ENCODE assay signal across 12 cellular contexts in the genomic region with DNA sequence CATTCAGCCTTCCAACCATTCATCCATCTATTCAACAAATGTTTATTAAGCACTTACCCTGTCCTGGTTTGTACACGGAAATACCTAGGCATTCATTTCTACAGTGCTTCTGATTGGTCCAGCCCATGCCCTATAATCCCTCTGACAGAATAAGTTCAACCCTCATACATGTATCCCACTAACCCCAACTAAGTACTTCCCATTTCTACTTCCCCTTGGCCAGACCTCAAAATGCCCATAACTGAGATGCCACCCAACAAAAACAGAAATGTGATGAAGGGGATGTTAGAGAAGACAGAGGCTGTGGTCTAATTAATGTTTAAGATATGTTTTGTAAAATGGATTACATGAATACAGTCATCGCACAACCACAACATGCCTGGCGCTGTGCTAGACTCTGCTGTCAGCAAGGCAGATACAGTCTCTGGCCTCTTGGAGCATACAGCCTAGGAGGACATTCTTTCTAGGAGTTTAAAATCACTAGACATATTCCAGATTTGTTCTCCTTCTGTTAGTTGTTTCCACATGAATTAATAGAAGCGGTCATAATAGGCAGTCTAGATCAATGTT. TPM values are rescaled to one million over a fixed set of nuclear protein-coding genes. Genes with fewer than 3 reads are reported as not detected.
DNase-seq lines count a peak whose midpoint lies in the region; ATAC-seq and TF ChIP-seq lines count a peak whose summit lies in the region.
"Had no signal": no experiment of that assay in that cellular context is flagged by ENCODE, and none has a peak within 500 bp of the region (broad histone marks: within the 10 kb centered on the region; RNA-seq: fewer than 3 reads in every experiment).

No MANE protein-coding gene starts in this region.

- TF ChIP-seq CTCF in heart left ventricle (IDR thresholded peaks at IDR 0.05) (no peak), right atrium auricular region (IDR thresholded peaks at IDR 0.05) (no peak), upper lobe of left lung (IDR thresholded peaks at IDR 0.05) (no peak), tibial nerve (IDR thresholded peaks at IDR 0.05) (no peak)

- H3K27ac ChIP-seq in heart left ventricle (peak overlapping the region in 1 of 12 donors; percentile 90), right atrium auricular region (no peak overlapping the region), upper lobe of left lung (peak overlapping the region in 2 of 4 donors; percentile 8 to 76), tibial nerve (no peak overlapping the region)
- H3K27ac ChIP-seq: KMS-11 had no signal

- peak overlapping the region; percentile 75 for H3K27ac Mint-ChIP-seq in activated CD8-positive, alpha-beta T cell treated with anti-CD3 and anti-CD28 coated beads, Interleukin-2, amount 10 ng/mL, durations not matched to agents 7 days and 5 days

- H3K9me3 Mint-ChIP-seq in activated CD8-positive, alpha-beta T cell treated with anti-CD3 and anti-CD28 coated beads, Interleukin-2, amount 10 ng/mL, durations not matched to agents 7 days and 5 days (ENCODE audit: insufficient read depth), result no peaks in the 10 kb centered on the region
- H3K9me3 Mint-ChIP-seq: CD8-positive, alpha-beta memory T cell had no signal

- TF ChIP-seq EP300 in upper lobe of left lung (IDR thresholded peaks at IDR 0.05), result no peak
- peak in 1 of 2 donors; percentile 10 for TF ChIP-seq EP300 in tibial nerve (IDR thresholded peaks at IDR 0.05)

- H3K4me1 ChIP-seq in heart left ventricle, result peaks cover 0 to 81% (median 0%) of the 10 kb centered on the region in 12 donors
- H3K4me1 ChIP-seq in right atrium auricular region, result no peaks in the 10 kb centered on the region
- peaks cover 5 to 26% (median 13%) of the 10 kb centered on the region in 4 donors for H3K4me1 ChIP-seq in upper lobe of left lung
- H3K4me1 ChIP-seq in tibial nerve, result no peaks in the 10 kb centered on the region

- CTCF ChIA-PET in activated CD8-positive, alpha-beta T cell treated with anti-CD3 and anti-CD28 coated beads, Interleukin-2, amount 10 ng/mL, durations not matched to agents 7 days and 5 days (lab: Charles Lee), result interaction anchor here (1.2 to 6.1 kb wide), 5 partner anchors 20 to 248 kb away, joined by 3 to 73 read pairs (median 29); partner anchors contain the start of gene ITLN2

- WGBS in heart left ventricle, 4 donors, result 84 to 89% (median 86%) methylated on average over 4 of the region's 4 CpGs
- WGBS in upper lobe of left lung, 2 donors, result 66 to 76% methylated on average over 4 of the region's 4 CpGs
- WGBS in tibial nerve, 2 donors, result 71 to 79% methylated on average over 4 of the region's 4 CpGs

- H3K4me3 ChIP-seq in heart left ventricle (peak overlapping the region in 1 of 12 donors; percentile 66), right atrium auricular region (no peak overlapping the region), upper lobe of left lung (no peak overlapping the region), tibial nerve (no peak overlapping the region)

- peaks cover 59% of the 10 kb centered on the region for H3K4me1 Mint-ChIP-seq in activated CD8-positive, alpha-beta T cell treated with anti-CD3 and anti-CD28 coated beads, Interleukin-2, amount 10 ng/mL, durations not matched to agents 7 days and 5 days (ENCODE audit: low read depth)

- H3K9me3 ChIP-seq in heart left ventricle (no peaks in the 10 kb centered on the region), right atrium auricular region (no peaks in the 10 kb centered on the region), upper lobe of left lung (no peaks in the 10 kb centered on the region), tibial nerve (no peaks in the 10 kb centered on the region)

- DNase-seq in heart left ventricle (no peak), right atrium auricular region (ENCODE audit: low spot score) (no peak), Kasumi-1 (lab: John Stamatoyannopoulos, UW) (peak; percentile 64 to 79), upper lobe of left lung (no peak), tibial nerve (ENCODE audit: low spot score in 2 of 2) (no peak), NCI-H2107 (lab: John Stamatoyannopoulos, UW) (no peak), GOT3 (lab: John Stamatoyannopoulos, UW) (no peak)
- DNase-seq in activated CD8-positive, alpha-beta T cell treated with anti-CD3 and anti-CD28 coated beads, Interleukin-2, amount 10 ng/mL, durations not matched to agents 7 days and 5 days, result peak; percentile 28
- DNase-seq: CD8-positive, alpha-beta memory T cell; NCI-H2171 treated with DMSO at 0.1 percent for 48 hours had no signal

- H3K4me3 Mint-ChIP-seq in activated CD8-positive, alpha-beta T cell treated with anti-CD3 and anti-CD28 coated beads, Interleukin-2, amount 10 ng/mL, durations not matched to agents 7 days and 5 days, result no peak overlapping the region

- H3K36me3 Mint-ChIP-seq in activated CD8-positive, alpha-beta T cell treated with anti-CD3 and anti-CD28 coated beads, Interleukin-2, amount 10 ng/mL, durations not matched to agents 7 days and 5 days (ENCODE audit: low read depth), result peaks cover 61% of the 10 kb centered on the region

- H3K27me3 Mint-ChIP-seq in activated CD8-positive, alpha-beta T cell treated with anti-CD3 and anti-CD28 coated beads, Interleukin-2, amount 10 ng/mL, durations not matched to agents 7 days and 5 days (ENCODE audit: low read depth), result no peaks in the 10 kb centered on the region
- H3K27me3 Mint-ChIP-seq: CD8-positive, alpha-beta memory T cell had no signal

- ATAC-seq in heart left ventricle (peak in 3 of 4 donors; percentile 52 to 76 (median 68)), upper lobe of left lung (ENCODE audit: low FRiP score in 2 of 2) (peak; percentile 83 to 85)
- ATAC-seq in activated CD8-positive, alpha-beta T cell treated with anti-CD3 and anti-CD28 coated beads, Interleukin-2, amount 10 ng/mL, durations not matched to agents 7 days and 5 days, result no peak

- peaks cover 0 to 9% (median 0%) of the 10 kb centered on the region in 9 donors for H3K27me3 ChIP-seq in heart left ventricle
- no peaks in the 10 kb centered on the region for H3K27me3 ChIP-seq in right atrium auricular region
- no peaks in the 10 kb centered on the region for H3K27me3 ChIP-seq in upper lobe of left lung
- no peaks in the 10 kb centered on the region for H3K27me3 ChIP-seq in tibial nerve

- TF ChIP-seq POLR2A in heart left ventricle (IDR thresholded peaks at IDR 0.05) (no peak), upper lobe of left lung (IDR thresholded peaks at IDR 0.05) (no peak), tibial nerve (IDR thresholded peaks at IDR 0.05) (no peak)

- intact Hi-C loops in heart left ventricle (cut with DNase I), result no loop called here

- POLR2A ChIA-PET in activated CD8-positive, alpha-beta T cell treated with anti-CD3 and anti-CD28 coated beads, Interleukin-2, amount 10 ng/mL, durations not matched to agents 7 days and 5 days (lab: Charles Lee), result interaction anchor here (1.0 kb wide), 1 partner anchor 16 kb away, joined by 3 read pairs; no protein-coding TSS in a partner anchor

- H3K36me3 ChIP-seq in heart left ventricle (no peaks in the 10 kb centered on the region), right atrium auricular region (no peaks in the 10 kb centered on the region), upper lobe of left lung (no peaks in the 10 kb centered on the region), tibial nerve (no peaks in the 10 kb centered on the region)

RNA-seq across cellular contexts. Expression of gene CD48, which starts 6.4 kb away (rescaled TPM):
- total RNA-seq in heart left ventricle, result 10 to 100 TPM in 1 of 9 donors, 1 to 10 TPM in 3, under 1 TPM in 5; 0.49 to 31.6 (median 0.71) TPM
- 1 to 10 TPM in 1 of 2 donors, under 1 TPM in 1; 0.53 to 2.4 TPM for polyA plus RNA-seq in heart left ventricle
- total RNA-seq in right atrium auricular region, result 1 to 10 TPM; 1.2 to 3.2 TPM
- total RNA-seq in activated CD8-positive, alpha-beta T cell treated with anti-CD3 and anti-CD28 coated beads, Interleukin-2, amount 10 ng/mL, durations not matched to agents 7 days and 5 days, result 100 to 1,000 TPM; 325 to 327 TPM
- total RNA-seq in upper lobe of left lung, result 10 to 100 TPM in 5 of 6 donors, 1 to 10 TPM in 1; 9.4 to 32.1 (median 16.3) TPM
- total RNA-seq in tibial nerve, result 1 to 10 TPM; 1.5 to 5.9 (median 2.0) TPM
- total RNA-seq: RPMI7951 had no signal

RNA-seq across cellular contexts. Expression of gene SLAMF7, which starts 33.8 kb away (rescaled TPM):
- 10 to 100 TPM in 1 of 9 donors, 1 to 10 TPM in 1, under 1 TPM in 3, not detected in 4; 0.27 to 28.0 (median 0.96) TPM for total RNA-seq in heart left ventricle
- polyA plus RNA-seq in heart left ventricle, result under 1 TPM; 0.21 to 0.23 TPM
- total RNA-seq in right atrium auricular region, result under 1 TPM in 1 of 2 donors, not detected in 1; 0.98 TPM
- total RNA-seq in activated CD8-positive, alpha-beta T cell treated with anti-CD3 and anti-CD28 coated beads, Interleukin-2, amount 10 ng/mL, durations not matched to agents 7 days and 5 days, result 100 to 1,000 TPM in 1 of 2 experiments, 10 to 100 TPM in 1; 88.5 to 102 TPM
- 10 to 100 TPM in 2 of 6 donors, 1 to 10 TPM in 3, under 1 TPM in 1; 0.67 to 17.2 (median 3.5) TPM for total RNA-seq in upper lobe of left lung
- under 1 TPM; 0.22 to 0.90 (median 0.51) TPM for total RNA-seq in tibial nerve
- total RNA-seq: RPMI7951 had no signal

RNA-seq across cellular contexts. Expression of gene SLAMF1, which starts 58.4 kb away (rescaled TPM):
- total RNA-seq in heart left ventricle (1 to 10 TPM in 1 of 9 donors, under 1 TPM in 3, not detected in 5; 0.14 to 4.3 (median 0.60) TPM), right atrium auricular region (under 1 TPM; 0.11 to 0.31 TPM), upper lobe of left lung (1 to 10 TPM in 4 of 6 donors, under 1 TPM in 2; 0.11 to 3.9 (median 1.5) TPM), tibial nerve (1 to 10 TPM in 1 of 4 donors, under 1 TPM in 1, not detected in 2; 0.39 to 1.3 TPM)
- under 1 TPM; 0.21 to 0.80 TPM for polyA plus RNA-seq in heart left ventricle
- 10 to 100 TPM; 48.5 to 50.1 TPM for total RNA-seq in activated CD8-positive, alpha-beta T cell treated with anti-CD3 and anti-CD28 coated beads, Interleukin-2, amount 10 ng/mL, durations not matched to agents 7 days and 5 days

Comparison
In these comparisons a context has a peak if more than half of its experiments do, and no peak if none do; other contexts are left out.
1. DNase-seq: peak in Kasumi-1 (2 of 2) and activated CD8-positive, alpha-beta T cell treated with anti-CD3 and anti-CD28 coated beads, Interleukin-2, amount 10 ng/mL, durations not matched to agents 7 days and 5 days (single experiment); none in heart left ventricle (0 of 5), right atrium auricular region (single experiment), upper lobe of left lung (0 of 2), tibial nerve (0 of 2), NCI-H2107 (single experiment) and GOT3 (single experiment).
2. RNA of gene CD48, which starts 6.4 kb away (total RNA-seq): 325 to 327 TPM in activated CD8-positive, alpha-beta T cell treated with anti-CD3 and anti-CD28 coated beads, Interleukin-2, amount 10 ng/mL, durations not matched to agents 7 days and 5 days; 9.4 to 32.1 TPM in upper lobe of left lung, 1.2 to 3.2 TPM in right atrium auricular region, 1.5 to 5.9 TPM in tibial nerve and 0.49 to 31.6 TPM in heart left ventricle; every median in the first group is over 4 times any median in the second.
3. RNA of gene SLAMF1, which starts 58.4 kb away (total RNA-seq): 48.5 to 50.1 TPM in activated CD8-positive, alpha-beta T cell treated with anti-CD3 and anti-CD28 coated beads, Interleukin-2, amount 10 ng/mL, durations not matched to agents 7 days and 5 days; 0.11 to 3.9 TPM in upper lobe of left lung, 0.39 to 1.3 TPM in tibial nerve, 0.11 to 0.31 TPM in right atrium auricular region and 0.14 to 4.3 TPM in heart left ventricle; every median in the first group is over 4 times any median in the second.